Comparison of ENCODE assay signal across 1 cellular context in the genomic region with DNA sequence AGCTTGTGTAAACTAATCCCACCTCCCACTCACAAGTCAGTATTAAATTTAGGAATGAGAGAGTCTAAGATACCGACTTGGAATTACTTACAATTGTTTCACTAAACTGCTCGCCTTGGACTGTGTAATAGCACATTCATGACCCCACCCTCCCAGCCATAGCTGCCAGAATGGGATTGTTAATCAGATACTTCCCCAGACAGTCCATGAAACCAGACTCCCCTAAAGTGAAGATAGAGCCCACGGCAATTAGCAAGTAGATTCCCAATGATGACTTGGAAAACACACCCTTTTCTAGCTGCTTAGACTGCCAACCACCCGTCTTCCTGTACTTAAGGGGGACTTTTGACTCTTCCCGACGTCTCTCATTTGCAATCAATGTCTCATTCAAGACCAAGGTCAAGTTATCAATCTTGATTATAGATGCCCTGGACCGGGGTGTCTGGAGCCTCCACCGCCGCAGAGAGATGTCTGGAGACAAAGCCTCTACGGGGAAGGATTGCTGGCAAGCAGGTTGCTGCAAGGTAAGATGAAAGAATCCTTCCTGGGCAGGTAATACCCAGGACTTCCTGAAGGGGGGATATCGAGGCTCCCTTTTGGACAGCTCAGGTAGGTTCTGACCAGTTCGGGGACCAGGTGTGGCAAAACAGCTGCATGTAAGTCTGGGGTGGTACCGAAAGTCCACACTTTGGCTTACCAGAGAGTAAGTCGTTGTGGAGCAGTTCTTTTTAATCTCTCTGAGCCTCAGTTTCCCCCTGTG.
TF ChIP-seq lines count a peak whose summit lies in the region.

No MANE protein-coding gene starts in this region.

TF ChIP-seq in GM12878, 131 proteins besides CTCF, POLR2A, EP300 and RAD21:
- TF ChIP-seq SMAD1 (IDR thresholded peaks at IDR 0.05; ENCODE audit: low read depth, partially characterized antibody) (no peak), STAT3 (IDR thresholded peaks at IDR 0.05; ENCODE audit: low read depth, low read length) (no peak), ZNF24 (IDR thresholded peaks at IDR 0.05) (no peak), CHD2 (IDR thresholded peaks at IDR 0.05; ENCODE audit: borderline replicate concordance, low read depth, low read length) (no peak), NKRF (conservative IDR thresholded peaks at IDR 0.05) (no peak), RAD51 (IDR thresholded peaks at IDR 0.05) (no peak), IKZF1 (conservative IDR thresholded peaks at IDR 0.05) (no peak), CEBPB (IDR thresholded peaks at IDR 0.05; ENCODE audit: borderline replicate concordance in 1 of 2, low read depth in 2 of 2, low read length in 2 of 2) (no peak), MTA2 (IDR thresholded peaks at IDR 0.05; ENCODE audit: low read depth) (no peak), BMI1 (IDR thresholded peaks at IDR 0.05; ENCODE audit: borderline replicate concordance) (no peak), MXI1 (IDR thresholded peaks at IDR 0.05; ENCODE audit: low read depth, low read length) (no peak), EGR1 (IDR thresholded peaks at IDR 0.05; ENCODE audit: borderline replicate concordance in 1 of 2, low read depth in 2 of 2, low read length in 2 of 2) (no peak), RUNX3 (IDR thresholded peaks at IDR 0.05; ENCODE audit: low read length) (no peak), RCOR1 (conservative IDR thresholded peaks at IDR 0.05; ENCODE audit: low read depth, low read length) (no peak)
- TF ChIP-seq, protein P1, sequence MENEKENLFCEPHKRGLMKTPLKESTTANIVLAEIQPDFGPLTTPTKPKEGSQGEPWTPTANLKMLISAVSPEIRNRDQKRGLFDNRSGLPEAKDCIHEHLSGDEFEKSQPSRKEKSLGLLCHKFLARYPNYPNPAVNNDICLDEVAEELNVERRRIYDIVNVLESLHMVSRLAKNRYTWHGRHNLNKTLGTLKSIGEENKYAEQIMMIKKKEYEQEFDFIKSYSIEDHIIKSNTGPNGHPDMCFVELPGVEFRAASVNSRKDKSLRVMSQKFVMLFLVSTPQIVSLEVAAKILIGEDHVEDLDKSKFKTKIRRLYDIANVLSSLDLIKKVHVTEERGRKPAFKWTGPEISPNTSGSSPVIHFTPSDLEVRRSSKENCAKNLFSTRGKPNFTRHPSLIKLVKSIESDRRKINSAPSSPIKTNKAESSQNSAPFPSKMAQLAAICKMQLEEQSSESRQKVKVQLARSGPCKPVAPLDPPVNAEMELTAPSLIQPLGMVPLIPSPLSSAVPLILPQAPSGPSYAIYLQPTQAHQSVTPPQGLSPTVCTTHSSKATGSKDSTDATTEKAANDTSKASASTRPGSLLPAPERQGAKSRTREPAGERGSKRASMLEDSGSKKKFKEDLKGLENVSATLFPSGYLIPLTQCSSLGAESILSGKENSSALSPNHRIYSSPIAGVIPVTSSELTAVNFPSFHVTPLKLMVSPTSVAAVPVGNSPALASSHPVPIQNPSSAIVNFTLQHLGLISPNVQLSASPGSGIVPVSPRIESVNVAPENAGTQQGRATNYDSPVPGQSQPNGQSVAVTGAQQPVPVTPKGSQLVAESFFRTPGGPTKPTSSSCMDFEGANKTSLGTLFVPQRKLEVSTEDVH (IDR thresholded peaks at IDR 0.05; ENCODE audit: low read depth, partially characterized antibody) = no peak
- TF ChIP-seq, protein P2, sequence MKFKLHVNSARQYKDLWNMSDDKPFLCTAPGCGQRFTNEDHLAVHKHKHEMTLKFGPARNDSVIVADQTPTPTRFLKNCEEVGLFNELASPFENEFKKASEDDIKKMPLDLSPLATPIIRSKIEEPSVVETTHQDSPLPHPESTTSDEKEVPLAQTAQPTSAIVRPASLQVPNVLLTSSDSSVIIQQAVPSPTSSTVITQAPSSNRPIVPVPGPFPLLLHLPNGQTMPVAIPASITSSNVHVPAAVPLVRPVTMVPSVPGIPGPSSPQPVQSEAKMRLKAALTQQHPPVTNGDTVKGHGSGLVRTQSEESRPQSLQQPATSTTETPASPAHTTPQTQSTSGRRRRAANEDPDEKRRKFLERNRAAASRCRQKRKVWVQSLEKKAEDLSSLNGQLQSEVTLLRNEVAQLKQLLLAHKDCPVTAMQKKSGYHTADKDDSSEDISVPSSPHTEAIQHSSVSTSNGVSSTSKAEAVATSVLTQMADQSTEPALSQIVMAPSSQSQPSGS (IDR thresholded peaks at IDR 0.05; ENCODE audit: low read length) = no peak
TF ChIP-seq in GM12878: peak in this region for 0.
